In genomic region chr9:123998970-123999621, GRCh38 we compare ENCODE assay signal across 9 cellular contexts. TPM values are rescaled to one million over a fixed set of nuclear protein-coding genes. Genes with fewer than 3 reads are reported as not detected.
DNase-seq lines count a peak whose midpoint lies in the region; ATAC-seq and TF ChIP-seq lines count a peak whose summit lies in the region.
"Had no signal": no experiment of that assay in that cellular context is flagged by ENCODE, and none has a peak within 500 bp of the region (broad histone marks: within the 10 kb centered on the region; RNA-seq: fewer than 3 reads in every experiment).

No MANE protein-coding gene starts in this region.

- TF ChIP-seq CTCF in fibroblast of mammary gland (conservative IDR thresholded peaks at IDR 0.05; ENCODE audit: control insufficient read depth, insufficient read depth, low read depth, low read length): no peak
- TF ChIP-seq CTCF in smooth muscle cell (IDR thresholded peaks at IDR 0.05; ENCODE audit: borderline replicate concordance, insufficient read depth, poor library complexity, severe bottlenecking): no peak

- H3F3A ChIP-seq in smooth muscle cell (ENCODE audit: low read depth): no peaks in the 10 kb centered on the region

- H3K9ac ChIP-seq in smooth muscle cell (ENCODE audit: low read depth): no peak overlapping the region

- no peak for ATAC-seq in HG03432 (IDR thresholded peaks at IDR 0.05; ENCODE audit: unreplicated experiment)
- ATAC-seq in HG03139 (IDR thresholded peaks at IDR 0.05; ENCODE audit: unreplicated experiment): no peak

- H3K4me2 ChIP-seq in smooth muscle cell: peak overlapping the region; percentile 82

- peaks cover 94% of the 10 kb centered on the region for H3K27me3 ChIP-seq in smooth muscle cell (ENCODE audit: low read depth)

- H3K9me3 ChIP-seq in smooth muscle cell (replicated peaks; ENCODE audit: low read depth): no peaks in the 10 kb centered on the region
- H3K9me3 ChIP-seq: gastroesophageal sphincter had no signal

- no peaks in the 10 kb centered on the region for H3K79me2 ChIP-seq in smooth muscle cell (ENCODE audit: low read depth)

- H3K4me3 ChIP-seq in fibroblast of mammary gland (ENCODE audit: control insufficient read depth, low read depth, low read length) (peak overlapping the region; percentile 2), smooth muscle cell (peak overlapping the region; percentile 34)

- H4K20me1 ChIP-seq in smooth muscle cell (ENCODE audit: low read depth): no peaks in the 10 kb centered on the region

- DNase-seq in NCI-H748 (lab: John Stamatoyannopoulos, UW; ENCODE audit: unreplicated experiment) (peak; percentile 45), NCI-H748 treated with DMSO at 0.1 percent for 48 hours (lab: John Stamatoyannopoulos, UW) (no peak), NCI-H524 treated with DMSO at 0.1 percent for 48 hours (lab: John Stamatoyannopoulos, UW) (peak; percentile 11), fibroblast of mammary gland (ENCODE audit: low read depth) (no peak), smooth muscle cell (lab: John Stamatoyannopoulos, UW; ENCODE audit: unreplicated experiment) (no peak), amniotic stem cell (lab: John Stamatoyannopoulos, UW) (no peak)

- 4% methylated on average over 17 of the region's 43 CpGs for WGBS in smooth muscle cell (ENCODE audit: low lambda C conversion rate)

- peaks cover 42% of the 10 kb centered on the region for H3K4me1 ChIP-seq in smooth muscle cell (ENCODE audit: low read depth)

- peak overlapping the region; percentile 89 for H2AFZ ChIP-seq in smooth muscle cell (ENCODE audit: low read depth)

- H3K36me3 ChIP-seq in smooth muscle cell (ENCODE audit: low read depth): no peaks in the 10 kb centered on the region
- H3K36me3 ChIP-seq: gastroesophageal sphincter had no signal

- no peak overlapping the region for H3K27ac ChIP-seq in smooth muscle cell (ENCODE audit: low read depth)
- H3K27ac ChIP-seq: gastroesophageal sphincter had no signal

RNA-seq across cellular contexts. Expression of gene LHX2, which starts 12.5 kb away (rescaled TPM):
- not detected in 2 replicates for total RNA-seq in smooth muscle cell
- not detected in 2 replicates for polyA plus RNA-seq in smooth muscle cell
- total RNA-seq: gastroesophageal sphincter had no signal

Comparison
In these comparisons a context has a peak if more than half of its experiments do, and no peak if none do; other contexts are left out.
1. DNase-seq: peak in NCI-H748 (single experiment) and NCI-H524 treated with DMSO at 0.1 percent for 48 hours (single experiment); none in NCI-H748 treated with DMSO at 0.1 percent for 48 hours (single experiment), fibroblast of mammary gland (single experiment), smooth muscle cell (single experiment) and amniotic stem cell (single experiment).